In the genomic region with DNA sequence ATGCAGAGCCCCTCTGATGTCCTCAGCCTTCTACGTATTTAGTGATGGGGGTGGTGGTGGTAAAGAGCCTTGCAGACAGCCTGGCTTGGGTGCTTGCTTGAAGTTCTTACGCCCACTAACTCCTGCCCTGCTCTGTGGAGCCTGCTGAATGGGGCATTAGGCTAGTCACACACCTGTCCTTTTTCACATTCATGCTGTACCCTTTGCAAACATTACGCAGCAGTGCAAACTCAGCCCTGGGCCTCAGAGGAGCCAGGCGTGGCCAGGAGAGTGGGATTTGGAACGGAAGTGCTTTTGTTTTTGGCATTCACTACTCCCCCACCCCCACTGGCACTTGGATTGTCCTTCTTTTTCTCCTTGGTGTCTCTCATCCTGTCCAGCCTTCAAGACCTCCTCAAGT, we compare ENCODE assay signal across 11 cellular contexts. TPM values are rescaled to one million over a fixed set of nuclear protein-coding genes. Genes with fewer than 3 reads are reported as not detected.
A peak's percentile ranks its signal among the peaks of the same experiment; 100 is the strongest.
DNase-seq lines count a peak whose midpoint lies in the region; ATAC-seq and TF ChIP-seq lines count a peak whose summit lies in the region.
"Had no signal": no experiment of that assay in that cellular context is flagged by ENCODE, and none has a peak within 500 bp of the region (broad histone marks: within the 10 kb centered on the region; RNA-seq: fewer than 3 reads in every experiment).

No MANE protein-coding gene starts in this region.

- H3K36me3 ChIP-seq in transverse colon (peaks cover 0 to 4% (median 0%) of the 10 kb centered on the region in 4 donors), esophagus muscularis mucosa (peaks cover 40 to 99% (median 75%) of the 10 kb centered on the region in 4 donors)

- CTCF ChIA-PET in RWPE1 (lab: Yijun Ruan, JAX) = no interaction called here

- H3K4me1 Mint-ChIP-seq in T-helper 1 cell treated with Interleukin-12 subunit alpha and Interleukin-12 subunit beta and Interleukin-4 antibody, amounts not matched to agents 30 μg/mL and 1 μg/mL, for 36 hours (ENCODE audit: low read depth) = peaks cover 22% of the 10 kb centered on the region

- H3K4me3 Mint-ChIP-seq in T-helper 1 cell treated with Interleukin-12 subunit alpha and Interleukin-12 subunit beta and Interleukin-4 antibody, amounts not matched to agents 30 μg/mL and 1 μg/mL, for 36 hours = no peak overlapping the region
- H3K4me3 Mint-ChIP-seq: activated CD4-positive, alpha-beta T cell treated with anti-CD3 and anti-CD28 coated beads, Interleukin-2, amount 10 ng/mL, durations not matched to agents 24 days and 14 days; CD8-positive, alpha-beta T cell had no signal

- H3K9me3 ChIP-seq in transverse colon (no peaks in the 10 kb centered on the region), esophagus muscularis mucosa (no peaks in the 10 kb centered on the region)

- H3K27ac ChIP-seq in RWPE1 (peak overlapping the region; percentile 39), transverse colon (peak overlapping the region in 2 of 4 donors; percentile 8 to 24), esophagus muscularis mucosa (replicated peaks in 1 of 4) (peak overlapping the region in 1 of 4 donors; percentile 1)

- H3K27me3 Mint-ChIP-seq in T-helper 1 cell treated with Interleukin-12 subunit alpha and Interleukin-12 subunit beta and Interleukin-4 antibody, amounts not matched to agents 30 μg/mL and 1 μg/mL, for 36 hours (ENCODE audit: low read depth) = peaks cover 21% of the 10 kb centered on the region

- no peaks in the 10 kb centered on the region for H3K27me3 ChIP-seq in transverse colon
- H3K27me3 ChIP-seq in esophagus muscularis mucosa = no peaks in the 10 kb centered on the region

- peaks cover 41 to 97% (median 64%) of the 10 kb centered on the region in 4 donors for H3K4me1 ChIP-seq in transverse colon
- peaks cover 100% of the 10 kb centered on the region in 4 donors for H3K4me1 ChIP-seq in esophagus muscularis mucosa

- 0 to 57% methylated on average over 1 to 5 of the region's 5 CpGs for WGBS in transverse colon (ENCODE audit: low coverage in 1 of 2), 2 donors
- 74% methylated on average over 5 of the region's 5 CpGs for WGBS in esophagus muscularis mucosa

- no peak for TF ChIP-seq EP300 in transverse colon (IDR thresholded peaks at IDR 0.05; ENCODE audit: low read depth)
- no peak for TF ChIP-seq EP300 in esophagus muscularis mucosa (IDR thresholded peaks at IDR 0.05)

- intact Hi-C loops in transverse colon (cut with DNase I; ENCODE audit: low total_unique reads) (no loop called here), esophagus muscularis mucosa (cut with DNase I) (loop anchor here (5.0 kb wide), 1 partner anchor 61 kb away; no protein-coding TSS in a partner anchor)

- peak overlapping the region; percentile 29 for H3K27ac Mint-ChIP-seq in T-helper 1 cell treated with Interleukin-12 subunit alpha and Interleukin-12 subunit beta and Interleukin-4 antibody, amounts not matched to agents 30 μg/mL and 1 μg/mL, for 36 hours
- H3K27ac Mint-ChIP-seq: activated CD4-positive, alpha-beta T cell treated with anti-CD3 and anti-CD28 coated beads, Interleukin-2, amount 10 ng/mL, durations not matched to agents 24 days and 14 days; CD8-positive, alpha-beta T cell had no signal

- peaks cover 5% of the 10 kb centered on the region for H3K36me3 Mint-ChIP-seq in T-helper 1 cell treated with Interleukin-12 subunit alpha and Interleukin-12 subunit beta and Interleukin-4 antibody, amounts not matched to agents 30 μg/mL and 1 μg/mL, for 36 hours (ENCODE audit: low read depth)
- H3K36me3 Mint-ChIP-seq: CD8-positive, alpha-beta T cell had no signal

- ATAC-seq in left lobe of liver (peak; percentile 63), HG02642 (IDR thresholded peaks at IDR 0.05; ENCODE audit: poor library complexity, unreplicated experiment) (no peak), HG03520 (IDR thresholded peaks at IDR 0.05; ENCODE audit: unreplicated experiment) (no peak)
- ATAC-seq: CD8-positive, alpha-beta T cell had no signal

- H3K4me3 ChIP-seq in transverse colon = no peak overlapping the region
- H3K4me3 ChIP-seq in esophagus muscularis mucosa = no peak overlapping the region

- in situ Hi-C loops in transverse colon (cut with MboI; ENCODE audit: low pct_ligation_motif_present in 1 of 4, low pct_unique_long_range_greater_than_20kb in 1 of 4, low sequenced_read_pairs in 3 of 4) = no loop called here

- no peak for TF ChIP-seq CTCF in RWPE1 (conservative IDR thresholded peaks at IDR 0.05; ENCODE audit: low read depth)
- TF ChIP-seq CTCF in transverse colon (IDR thresholded peaks at IDR 0.05) = no peak
- TF ChIP-seq CTCF in esophagus muscularis mucosa (IDR thresholded peaks at IDR 0.05) = no peak

- DNase-seq in T-helper 1 cell = no peak
- DNase-seq in RWPE1 (ENCODE audit: low spot score) = no peak
- peak; percentile 68 for DNase-seq in left lobe of liver (ENCODE audit: low spot score)
- DNase-seq in transverse colon = peak; percentile 57
- DNase-seq in esophagus muscularis mucosa (ENCODE audit: extremely low spot score) = no peak
- DNase-seq: activated CD4-positive, alpha-beta T cell treated with anti-CD3 and anti-CD28 coated beads, Interleukin-2, amount 10 ng/mL, durations not matched to agents 24 days and 14 days; CD8-positive, alpha-beta T cell; NCI-H187 treated with DMSO at 0.1 percent for 48 hours had no signal

- POLR2A ChIA-PET in RWPE1 (lab: Yijun Ruan, JAX; ENCODE audit: low non-redundant PET) = no interaction called here

- no peaks in the 10 kb centered on the region for H3K9me3 Mint-ChIP-seq in T-helper 1 cell treated with Interleukin-12 subunit alpha and Interleukin-12 subunit beta and Interleukin-4 antibody, amounts not matched to agents 30 μg/mL and 1 μg/mL, for 36 hours
- H3K9me3 Mint-ChIP-seq: activated CD4-positive, alpha-beta T cell treated with anti-CD3 and anti-CD28 coated beads, Interleukin-2, amount 10 ng/mL, durations not matched to agents 24 days and 14 days; CD8-positive, alpha-beta T cell had no signal

- TF ChIP-seq POLR2A in transverse colon (IDR thresholded peaks at IDR 0.05) (no peak), esophagus muscularis mucosa (IDR thresholded peaks at IDR 0.05; ENCODE audit: low read depth) (no peak)

RNA-seq across cellular contexts. Expression of a gene that starts 26.5 kb away (rescaled TPM):
- total RNA-seq in left lobe of liver = 160 TPM
- total RNA-seq in transverse colon = 100 to 1,000 TPM; 108 to 271 (median 155) TPM
- total RNA-seq in esophagus muscularis mucosa = 100 to 1,000 TPM; 175 to 319 (median 222) TPM

Comparison
In these comparisons a context has a peak if more than half of its experiments do, and no peak if none do; other contexts are left out.
1. DNase-seq: peak in left lobe of liver (single experiment) and transverse colon (single experiment); none in T-helper 1 cell (0 of 5), RWPE1 (single experiment) and esophagus muscularis mucosa (single experiment).